Comparison of ENCODE assay signal across 8 cellular contexts in the genomic region with DNA sequence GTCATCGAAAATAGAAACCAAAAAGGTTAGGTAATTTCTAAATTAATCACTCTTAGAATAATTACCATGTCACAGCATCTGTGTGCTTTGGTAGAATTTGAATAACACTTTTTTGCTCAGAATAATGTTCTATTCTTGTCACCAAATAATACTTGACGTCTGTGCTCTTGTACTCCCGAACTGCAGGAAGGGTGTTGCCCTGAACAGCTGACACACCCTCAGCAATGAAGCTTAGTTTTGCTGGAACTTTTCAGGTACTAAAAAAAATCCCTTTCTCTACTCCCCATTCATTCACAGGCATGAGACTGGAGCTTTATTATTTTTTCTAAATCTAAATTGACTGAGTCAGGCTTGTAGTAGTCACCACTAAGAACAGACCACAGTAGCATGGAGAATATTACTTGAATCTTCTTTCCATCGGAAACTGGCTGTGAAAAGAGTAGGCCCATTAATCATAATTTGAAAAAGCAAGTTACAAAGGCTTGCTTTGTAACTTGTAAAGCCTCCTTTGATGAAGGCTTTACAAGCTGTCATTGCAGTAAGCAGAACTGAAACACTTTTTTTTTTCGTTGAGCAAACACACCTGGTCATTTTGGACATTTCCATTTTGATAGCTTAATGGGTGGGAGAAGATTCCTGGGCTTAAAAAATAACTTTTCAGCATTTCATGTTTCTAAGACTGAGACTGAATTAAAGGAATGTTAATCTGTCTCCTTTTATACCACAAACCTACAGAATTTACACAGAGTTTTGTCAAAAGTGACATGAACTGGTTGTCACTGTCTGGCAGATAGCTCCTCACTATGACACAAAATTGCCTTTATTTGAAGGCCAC.
A peak's percentile ranks its signal among the peaks of the same experiment; 100 is the strongest.
DNase-seq lines count a peak whose midpoint lies in the region; ATAC-seq lines count a peak whose summit lies in the region.

No MANE protein-coding gene starts in this region.

- peak overlapping the region; percentile 72 for H3K4me3 Mint-ChIP-seq in activated T-cell treated with anti-CD3 and anti-CD28 coated beads, Interleukin-2, amount 50 U/mL, for 4 hours

- H3K27me3 ChIP-seq in esophagus (ENCODE audit: control insufficient read depth in 1 of 2, insufficient read depth in 2 of 2, low read length in 2 of 2): no peaks in the 10 kb centered on the region
- no peaks in the 10 kb centered on the region for H3K27me3 ChIP-seq in skeletal muscle tissue (ENCODE audit: control insufficient read depth in 3 of 3, insufficient read depth in 3 of 3, low read length in 3 of 3)

- DNase-seq in activated T-cell treated with anti-CD3 and anti-CD28 coated beads, Interleukin-2, amount 50 U/mL, for 4 hours: no peak
- no peak for DNase-seq in activated T-cell treated with anti-CD3 and anti-CD28 coated beads for 4 hours
- DNase-seq in SK-MEL-5 (ENCODE audit: low read depth, low spot score): peak; percentile 89
- DNase-seq in Kasumi-1 (lab: John Stamatoyannopoulos, UW): no peak
- no peak for DNase-seq in AG20443 (ENCODE audit: low spot score)

- H3K27ac ChIP-seq in esophagus (ENCODE audit: low read depth in 2 of 2, low read length in 1 of 2): peak overlapping the region; percentile 94 to 96
- H3K27ac ChIP-seq in skeletal muscle tissue (ENCODE audit: low read depth, low read length): peak overlapping the region; percentile 23

- H3K36me3 Mint-ChIP-seq in activated T-cell treated with anti-CD3 and anti-CD28 coated beads, Interleukin-2, amount 50 U/mL, for 4 hours (ENCODE audit: insufficient read depth): no peaks in the 10 kb centered on the region

- H3K4me1 ChIP-seq in esophagus (ENCODE audit: control insufficient read depth in 2 of 2, insufficient read depth in 2 of 2, low read length in 1 of 2): peaks cover 0 to 6% of the 10 kb centered on the region in 2 donors
- peaks cover 4 to 17% (median 10%) of the 10 kb centered on the region in 3 donors for H3K4me1 ChIP-seq in skeletal muscle tissue (ENCODE audit: control insufficient read depth in 3 of 3, insufficient read depth in 3 of 3, low read length in 3 of 3)

- H3K9ac ChIP-seq in skeletal muscle tissue (ENCODE audit: low read depth in 1 of 3, low read length in 3 of 3): no peak overlapping the region

- 15 to 17% methylated on average over 5 of the region's 5 CpGs for WGBS in esophagus, 2 donors

- H3K9me3 ChIP-seq in esophagus (ENCODE audit: control insufficient read depth in 2 of 2, insufficient read depth in 1 of 2, low read depth in 1 of 2, low read length in 1 of 2) (no peaks in the 10 kb centered on the region), skeletal muscle tissue (ENCODE audit: control insufficient read depth in 3 of 3, low read length in 3 of 3) (no peaks in the 10 kb centered on the region)

- peaks cover 5% of the 10 kb centered on the region for H3K9me3 Mint-ChIP-seq in activated T-cell treated with anti-CD3 and anti-CD28 coated beads, Interleukin-2, amount 50 U/mL, for 4 hours

- no peaks in the 10 kb centered on the region for H3K27me3 Mint-ChIP-seq in activated T-cell treated with anti-CD3 and anti-CD28 coated beads, Interleukin-2, amount 50 U/mL, for 4 hours (ENCODE audit: low read depth)

- ATAC-seq in activated T-cell treated with anti-CD3 and anti-CD28 coated beads, Interleukin-2, amount 50 U/mL, for 4 hours: peak; percentile 67 to 77
- ATAC-seq in HG03045 (IDR thresholded peaks at IDR 0.05; ENCODE audit: unreplicated experiment): peak; percentile 63

- peaks cover 68% of the 10 kb centered on the region for H3K4me1 Mint-ChIP-seq in activated T-cell treated with anti-CD3 and anti-CD28 coated beads, Interleukin-2, amount 50 U/mL, for 4 hours (ENCODE audit: low read depth)

- H3K4me3 ChIP-seq in esophagus (ENCODE audit: low read depth in 1 of 2, low read length in 2 of 2): no peak overlapping the region
- no peak overlapping the region for H3K4me3 ChIP-seq in skeletal muscle tissue (ENCODE audit: low read length in 3 of 3)

- in situ Hi-C loops in SK-MEL-5 (cut with HindIII; ENCODE audit: low pct_unique_long_range_greater_than_20kb, low sequenced_read_pairs): no loop called here

- H3K36me3 ChIP-seq in esophagus (ENCODE audit: control insufficient read depth in 2 of 2, insufficient read depth in 2 of 2, low read length in 1 of 2) (no peaks in the 10 kb centered on the region), skeletal muscle tissue (ENCODE audit: control insufficient read depth in 3 of 3, insufficient read depth in 3 of 3, low read length in 3 of 3) (no peaks in the 10 kb centered on the region)
